Comparison of ENCODE assay signal across 18 cellular contexts in genomic region chr1:113444857-113445256, GRCh38. TPM values are rescaled to one million over a fixed set of nuclear protein-coding genes. Genes with fewer than 3 reads are reported as not detected.
DNase-seq lines count a peak whose midpoint lies in the region; ATAC-seq and TF ChIP-seq lines count a peak whose summit lies in the region.
"Had no signal": no experiment of that assay in that cellular context is flagged by ENCODE, and none has a peak within 500 bp of the region (broad histone marks: within the 10 kb centered on the region; RNA-seq: fewer than 3 reads in every experiment).

No MANE protein-coding gene starts in this region.

- no peaks in the 10 kb centered on the region for H3K27me3 Mint-ChIP-seq in GM23338 (ENCODE audit: insufficient read depth, low read depth, poor library complexity)
- H3K27me3 Mint-ChIP-seq: CD4-positive, alpha-beta T cell had no signal

- H3K4me3 ChIP-seq in SK-N-SH (ENCODE audit: low read depth in 2 of 2, low read length in 1 of 2): no peak overlapping the region
- H3K4me3 ChIP-seq in GM23338: no peak overlapping the region
- H3K4me3 ChIP-seq in heart right ventricle: no peak overlapping the region
- H3K4me3 ChIP-seq: A549 had no signal

- peaks cover 10% of the 10 kb centered on the region for H3K36me3 Mint-ChIP-seq in GM23338 (ENCODE audit: low read depth)
- H3K36me3 Mint-ChIP-seq: CD8-positive, alpha-beta T cell had no signal

- no peak for ATAC-seq in SK-N-SH treated with all-trans-retinoic acid at 6 μM for 48 hours
- no peak for ATAC-seq in GM23338
- no peak for ATAC-seq in heart right ventricle
- no peak for ATAC-seq in HG03159 (IDR thresholded peaks at IDR 0.05; ENCODE audit: unreplicated experiment)
- ATAC-seq: A549; CD8-positive, alpha-beta T cell had no signal

- peaks cover 7% of the 10 kb centered on the region; the same call in 2 of the 3 replicates for H3K9me3 Mint-ChIP-seq in GM23338

- H3K27ac ChIP-seq in SK-N-SH (ENCODE audit: low read depth in 2 of 2, low read length in 1 of 2) (no peak overlapping the region), GM23338 (ENCODE audit: low read depth) (no peak overlapping the region), heart right ventricle (no peak overlapping the region)
- H3K27ac ChIP-seq: 22Rv1; A549; BLaER1 treated with 17β-estradiol and CSF1 and Interleukin-3, amounts not matched to agents 10 nM and 100 nM; C4-2B had no signal

- H3K9me2 ChIP-seq in SK-N-SH (no peaks in the 10 kb centered on the region), GM23338 (ENCODE audit: insufficient read depth) (no peaks in the 10 kb centered on the region)

- DNase-seq in SK-N-SH: no peak
- no peak for DNase-seq in GM23338 (ENCODE audit: low spot score)
- peak; percentile 4 for DNase-seq in OCI-M1 (lab: John Stamatoyannopoulos, UW)
- DNase-seq in heart right ventricle: no peak
- DNase-seq: AML-193; Caco-2; Calu3; CD4-positive, alpha-beta T cell; CD8-positive, alpha-beta T cell; DMS79 treated with DMSO at 0.1 percent for 48 hours; GF-D8 had no signal

- H3F3A ChIP-seq in SK-N-SH (replicated peaks; ENCODE audit: insufficient read depth) (peaks cover 8% of the 10 kb centered on the region), GM23338 (replicated peaks; ENCODE audit: low read depth) (no peaks in the 10 kb centered on the region)

- peaks cover 14% of the 10 kb centered on the region for H3K4me1 Mint-ChIP-seq in GM23338
- H3K4me1 Mint-ChIP-seq: B cell had no signal

- POLR2A ChIA-PET in SK-N-SH (lab: Yijun Ruan, JAX): no interaction called here

- peaks cover 9 to 17% of the 10 kb centered on the region in 2 experiments for H3K36me3 ChIP-seq in SK-N-SH (replicated peaks in 1 of 2; ENCODE audit: control insufficient read depth in 1 of 2, insufficient read depth in 2 of 2, low read length in 1 of 2)
- no peaks in the 10 kb centered on the region for H3K36me3 ChIP-seq in GM23338 (ENCODE audit: insufficient read depth)
- peaks cover 0 to 3% (median 0%) of the 10 kb centered on the region in 9 donors for H3K36me3 ChIP-seq in heart right ventricle

- peaks cover 58% of the 10 kb centered on the region for H3K79me2 ChIP-seq in SK-N-SH (ENCODE audit: insufficient read depth)
- no peaks in the 10 kb centered on the region for H3K79me2 ChIP-seq in GM23338 (replicated peaks; ENCODE audit: insufficient read depth)

- peak overlapping the region; percentile 22 for H3K27ac Mint-ChIP-seq in GM23338
- H3K27ac Mint-ChIP-seq: B cell; CD4-positive, alpha-beta T cell; CD8-positive, alpha-beta T cell had no signal

- intact Hi-C loops in heart right ventricle (cut with DNase I): no loop called here

- H2AFZ ChIP-seq in SK-N-SH (ENCODE audit: low read depth) (no peak overlapping the region), GM23338 (no peak overlapping the region)

- no peak overlapping the region for H3K4me2 ChIP-seq in SK-N-SH
- no peak overlapping the region for H3K4me2 ChIP-seq in GM23338
- H3K4me2 ChIP-seq: A549; BLaER1 treated with 17β-estradiol and CSF1 and Interleukin-3, amounts not matched to agents 10 nM and 100 nM had no signal

- H3K9me3 ChIP-seq in SK-N-SH: peaks cover 11% of the 10 kb centered on the region; the same call in 1 of the 2 replicates
- H3K9me3 ChIP-seq in heart right ventricle: peaks cover 0 to 25% (median 4%) of the 10 kb centered on the region in 11 donors
- H3K9me3 ChIP-seq: Caco-2 had no signal

- peaks cover 0 to 3% of the 10 kb centered on the region in 2 experiments; a peak in 1 of 4 replicates for H3K4me1 ChIP-seq in SK-N-SH (ENCODE audit: control insufficient read depth in 1 of 2, insufficient read depth in 2 of 2, low read depth in 1 of 2, low read length in 1 of 2)
- H3K4me1 ChIP-seq in GM23338 (ENCODE audit: insufficient read depth): no peaks in the 10 kb centered on the region
- H3K4me1 ChIP-seq in heart right ventricle: peaks cover 0 to 4% (median 0%) of the 10 kb centered on the region in 9 donors
- H3K4me1 ChIP-seq: BLaER1 treated with 17β-estradiol and CSF1 and Interleukin-3, amounts not matched to agents 10 nM and 100 nM had no signal

- H3K9ac ChIP-seq in SK-N-SH: no peak overlapping the region
- H3K9ac ChIP-seq: BLaER1 treated with 17β-estradiol and CSF1 and Interleukin-3, amounts not matched to agents 10 nM and 100 nM had no signal

- no peaks in the 10 kb centered on the region for H3K27me3 ChIP-seq in SK-N-SH (ENCODE audit: insufficient read depth)
- no peaks in the 10 kb centered on the region for H3K27me3 ChIP-seq in GM23338 (ENCODE audit: insufficient read depth)
- H3K27me3 ChIP-seq in heart right ventricle: no peaks in the 10 kb centered on the region
- H3K27me3 ChIP-seq: BLaER1 treated with 17β-estradiol and CSF1 and Interleukin-3, amounts not matched to agents 10 nM and 100 nM had no signal

- no peak for TF ChIP-seq CTCF in SK-N-SH (IDR thresholded peaks at IDR 0.05)
- no peak for TF ChIP-seq CTCF in GM23338 (conservative IDR thresholded peaks at IDR 0.05; ENCODE audit: low read depth in 2 of 2)
- no peak for TF ChIP-seq CTCF in heart right ventricle (IDR thresholded peaks at IDR 0.05)

- CTCF ChIA-PET in SK-N-SH (lab: Yijun Ruan, JAX): interaction anchor here (0.7 to 4.2 kb wide), 2 partner anchors 8 to 1304 kb away, joined by 3 to 16 read pairs; no protein-coding TSS in a partner anchor

- TF ChIP-seq RAD21 in SK-N-SH (IDR thresholded peaks at IDR 0.05; ENCODE audit: low read length): no peak

- TF ChIP-seq EP300 in SK-N-SH (IDR thresholded peaks at IDR 0.05; ENCODE audit: borderline replicate concordance in 1 of 2, low read depth in 1 of 2, low read length in 1 of 2): no peak

- H4K20me1 ChIP-seq in SK-N-SH (ENCODE audit: insufficient read depth): no peaks in the 10 kb centered on the region
- H4K20me1 ChIP-seq in GM23338 (replicated peaks; ENCODE audit: insufficient read depth): no peaks in the 10 kb centered on the region
- H4K20me1 ChIP-seq: BLaER1 treated with 17β-estradiol and CSF1 and Interleukin-3, amounts not matched to agents 10 nM and 100 nM had no signal

- no peak overlapping the region for H3K4me3 Mint-ChIP-seq in GM23338
- H3K4me3 Mint-ChIP-seq: B cell; CD4-positive, alpha-beta T cell; CD8-positive, alpha-beta T cell had no signal

TF ChIP-seq in SK-N-SH treated with all-trans-retinoic acid at 6 μM for 48 hours, 23 proteins besides CTCF, POLR2A, EP300 and RAD21:
- TF ChIP-seq ZFP30 (CRISPR knock-in tag; IDR thresholded peaks at IDR 0.05): peak; percentile 58
- TF ChIP-seq ZNF8 (CRISPR knock-in tag; IDR thresholded peaks at IDR 0.05): no peak

TF ChIP-seq in SK-N-SH, 30 proteins besides CTCF, POLR2A, EP300 and RAD21 (continues in another document):
- no peak for TF ChIP-seq MXI1 (IDR thresholded peaks at IDR 0.05; ENCODE audit: low read depth, low read length)
- no peak for TF ChIP-seq PBX3 (IDR thresholded peaks at IDR 0.05)
- no peak for TF ChIP-seq CHD2 (IDR thresholded peaks at IDR 0.05; ENCODE audit: low read length, partially characterized antibody)
- TF ChIP-seq, protein P1, sequence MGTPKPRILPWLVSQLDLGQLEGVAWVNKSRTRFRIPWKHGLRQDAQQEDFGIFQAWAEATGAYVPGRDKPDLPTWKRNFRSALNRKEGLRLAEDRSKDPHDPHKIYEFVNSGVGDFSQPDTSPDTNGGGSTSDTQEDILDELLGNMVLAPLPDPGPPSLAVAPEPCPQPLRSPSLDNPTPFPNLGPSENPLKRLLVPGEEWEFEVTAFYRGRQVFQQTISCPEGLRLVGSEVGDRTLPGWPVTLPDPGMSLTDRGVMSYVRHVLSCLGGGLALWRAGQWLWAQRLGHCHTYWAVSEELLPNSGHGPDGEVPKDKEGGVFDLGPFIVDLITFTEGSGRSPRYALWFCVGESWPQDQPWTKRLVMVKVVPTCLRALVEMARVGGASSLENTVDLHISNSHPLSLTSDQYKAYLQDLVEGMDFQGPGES (IDR thresholded peaks at IDR 0.05; ENCODE audit: low read depth, low read length): no peak
- TF ChIP-seq RCOR1 (IDR thresholded peaks at IDR 0.05; ENCODE audit: low read length): no peak

TF ChIP-seq in GM23338, 12 proteins besides CTCF, POLR2A, EP300 and RAD21 (continues in another document):
- TF ChIP-seq CREB1 (CRISPR knock-in tag; IDR thresholded peaks at IDR 0.05; ENCODE audit: low read depth) (no peak), NANOG (IDR thresholded peaks at IDR 0.05; ENCODE audit: borderline replicate concordance) (no peak), EZH2phosphoT487 (IDR thresholded peaks at IDR 0.05; ENCODE audit: unreplicated experiment) (no peak), ZNF114 (CRISPR knock-in tag; IDR thresholded peaks at IDR 0.05) (no peak), JUNB (IDR thresholded peaks at IDR 0.05; ENCODE audit: unreplicated experiment) (no peak)

RNA-seq across cellular contexts. Expression of gene MAGI3, which starts 54.5 kb away (rescaled TPM):
- polyA plus RNA-seq in SK-N-SH (2012; rRNA removed): 2.9 and 3.8 TPM in 2 replicates
- 4.3 and 4.6 TPM in 2 replicates for polyA plus RNA-seq in SK-N-SH (2012; cell fraction: cytosol; rRNA removed)
- 3.6 and 6.0 TPM in 2 replicates for polyA plus RNA-seq in SK-N-SH (2012; cell fraction: nucleus; rRNA removed)
- total RNA-seq in GM23338 (2014; rRNA removed; shearing (Covaris generic)): 9.7 and 10.0 TPM in 2 replicates
- polyA plus RNA-seq in GM23338 (2016; fragmentation: Nextera tagmentation; extraction: Ambion mirVana): 2.5 and 3.9 TPM in 2 replicates
- 1 to 10 TPM; 4.3 to 9.4 (median 8.2) TPM for total RNA-seq in heart right ventricle
- polyA plus RNA-seq in heart right ventricle: 1 to 10 TPM; 2.2 to 2.3 TPM
